ENCODE assay signal across 24 cellular contexts in the genomic region with DNA sequence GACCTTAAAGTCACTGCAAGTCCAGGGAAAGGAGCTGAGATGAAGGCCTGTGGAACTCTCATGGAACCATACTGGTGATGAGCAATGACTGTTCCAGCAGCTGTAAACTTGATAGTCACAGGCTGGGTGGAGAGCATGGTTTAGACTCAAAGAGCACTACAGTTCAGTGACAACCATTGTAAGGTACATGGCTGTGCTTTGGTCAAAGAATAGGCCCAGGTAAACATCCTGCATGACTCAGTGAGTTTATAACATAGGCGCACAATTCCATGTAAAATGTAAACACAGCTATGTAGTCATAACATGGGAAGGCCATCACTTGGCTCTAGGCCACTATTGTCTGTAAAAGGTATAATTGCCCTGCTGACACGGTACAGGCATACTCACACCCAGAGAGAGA.
DNase-seq lines count a peak whose midpoint lies in the region; ATAC-seq, FAIRE-seq and TF ChIP-seq lines count a peak whose summit lies in the region.
"Had no signal": no experiment of that assay in that cellular context is flagged by ENCODE, and none has a peak within 500 bp of the region (broad histone marks: within the 10 kb centered on the region; RNA-seq: fewer than 3 reads in every experiment).

No MANE protein-coding gene starts in this region.

- CTCF ChIA-PET in HepG2 (lab: Yijun Ruan, JAX; ENCODE audit: low intra/inter-chr PET ratio, low total read pairs): no interaction called here

- TF ChIP-seq EP300 in HepG2 (IDR thresholded peaks at IDR 0.05; ENCODE audit: low read depth in 2 of 2, low read length in 2 of 2) (no peak), HepG2 (CRISPR knock-in tag; IDR thresholded peaks at IDR 0.05; ENCODE audit: borderline replicate concordance) (no peak)

- no peak overlapping the region for H3K4me3 Mint-ChIP-seq in stimulated activated naive B cell treated with anti-CD40 and anti-IgM and Interleukin-4, amounts not matched to agents 10 μg/mL and 1 μg/mL and 100 μg/mL, for 72 hours
- H3K4me3 Mint-ChIP-seq: CD4-positive, alpha-beta T cell; H9; IgD-negative memory B cell had no signal

- FAIRE-seq in HepG2 (lab: Jason Lieb, UNC) (no peak), urothelium cell line (lab: Jason Lieb, UNC) (peak; percentile 81)
- FAIRE-seq: A204.1, GM12892, GM18507, HTR-8/SVneo had no signal

- no peak for TF ChIP-seq RAD21 in HepG2 (CRISPR knock-in tag; IDR thresholded peaks at IDR 0.05)

- POLR2A ChIA-PET in HepG2 (lab: Yijun Ruan, JAX): no interaction called here

- no peaks in the 10 kb centered on the region for H3K9me3 Mint-ChIP-seq in stimulated activated naive B cell treated with anti-CD40 and anti-IgM and Interleukin-4, amounts not matched to agents 10 μg/mL and 1 μg/mL and 100 μg/mL, for 72 hours
- H3K9me3 Mint-ChIP-seq: CD4-positive, alpha-beta T cell; H9; IgD-negative memory B cell had no signal

- H3K27ac ChIP-seq in HepG2 (ENCODE audit: extremely low read length, insufficient read depth, low read length) (no peak overlapping the region), right lobe of liver (no peak overlapping the region), SU-DHL-6 (ENCODE audit: low read depth, low read length) (no peak overlapping the region)
- H3K27ac ChIP-seq: C4-2B, HL-60 had no signal

- H3K36me3 ChIP-seq in HepG2 (replicated peaks in 1 of 2; ENCODE audit: control insufficient read depth in 1 of 2, insufficient read depth in 2 of 2, low read length in 2 of 2) (no peaks in the 10 kb centered on the region), right lobe of liver (no peaks in the 10 kb centered on the region), SU-DHL-6 (ENCODE audit: low read length) (no peaks in the 10 kb centered on the region)

- no peaks in the 10 kb centered on the region for H3K9me2 ChIP-seq in SU-DHL-6 (replicated peaks; ENCODE audit: insufficient read depth, low read length)

- no peak overlapping the region for H3K9ac ChIP-seq in HepG2 (ENCODE audit: insufficient read depth, low read depth, low read length)
- no peak overlapping the region for H3K9ac ChIP-seq in SU-DHL-6 (ENCODE audit: low read length)

- in situ Hi-C loops in HepG2 (cut with HindIII; ENCODE audit: extremely low pct_ligation_motif_present, low pct_unique_long_range_greater_than_20kb): no loop called here

- no peak overlapping the region for H3K4me3 ChIP-seq in HepG2 (replicated peaks in 1 of 3; ENCODE audit: insufficient read depth in 1 of 3, low read depth in 2 of 3, low read length in 3 of 3)
- no peak overlapping the region for H3K4me3 ChIP-seq in right lobe of liver
- no peak overlapping the region for H3K4me3 ChIP-seq in SU-DHL-6 (ENCODE audit: insufficient read depth, low read length, poor library complexity, severe bottlenecking)

- TF ChIP-seq POLR2A in HepG2 (IDR thresholded peaks at IDR 0.05; ENCODE audit: insufficient read depth in 1 of 2, low read depth in 2 of 2, low read length in 2 of 2) (no peak), right lobe of liver (IDR thresholded peaks at IDR 0.05) (no peak)

- H4K20me1 ChIP-seq in HepG2 (ENCODE audit: insufficient read depth, low read length): no peaks in the 10 kb centered on the region
- no peaks in the 10 kb centered on the region for H4K20me1 ChIP-seq in SU-DHL-6 (ENCODE audit: low read depth, low read length)

- H3K36me3 Mint-ChIP-seq in stimulated activated naive B cell treated with anti-CD40 and anti-IgM and Interleukin-4, amounts not matched to agents 10 μg/mL and 1 μg/mL and 100 μg/mL, for 72 hours: no peaks in the 10 kb centered on the region
- H3K36me3 Mint-ChIP-seq: IgD-negative memory B cell had no signal

- DNase-seq in HepG2 (ENCODE audit: low spot score): peak; percentile 0
- no peak for DNase-seq in right lobe of liver
- DNase-seq in DMS53 treated with DMSO at 0.1 percent for 48 hours (lab: John Stamatoyannopoulos, UW; ENCODE audit: unreplicated experiment): peak; percentile 83
- DNase-seq in urothelium cell line (ENCODE audit: low spot score): no peak
- no peak for DNase-seq in stimulated activated naive B cell treated with anti-CD40 and anti-IgM and Interleukin-4, amounts not matched to agents 10 μg/mL and 1 μg/mL and 100 μg/mL, for 72 hours
- DNase-seq: ACHN; AML-193; CD4-positive, alpha-beta T cell; DMS79; GDM1; GOT3; H9; Kasumi-1; KBM-7 had no signal

- H3K27me3 ChIP-seq in HepG2 (ENCODE audit: control insufficient read depth in 1 of 2, insufficient read depth in 2 of 2, low read length in 2 of 2) (no peaks in the 10 kb centered on the region), right lobe of liver (no peaks in the 10 kb centered on the region), SU-DHL-6 (ENCODE audit: low read length) (no peaks in the 10 kb centered on the region)

- BruUV-seq in HepG2 (replicated peaks; lab: Mats Ljungman, UMichigan): no TSS peak

- H2AFZ ChIP-seq in HepG2 (ENCODE audit: low read length) (no peak overlapping the region), SU-DHL-6 (ENCODE audit: low read depth, low read length, severe bottlenecking) (peak overlapping the region; percentile 49)

- H3K4me2 ChIP-seq in HepG2 (ENCODE audit: low read depth, low read length) (no peak overlapping the region), SU-DHL-6 (ENCODE audit: low read depth, low read length, poor library complexity, severe bottlenecking) (no peak overlapping the region)

- H3K4me1 ChIP-seq in HepG2 (ENCODE audit: insufficient read depth, low read length): no peaks in the 10 kb centered on the region
- no peaks in the 10 kb centered on the region for H3K4me1 ChIP-seq in right lobe of liver

- WGBS in HepG2 (ENCODE audit: low lambda C conversion rate): 17% methylated on average over 2 of the region's 2 CpGs
- WGBS in right lobe of liver (ENCODE audit: insufficient coverage, low coverage, low lambda C conversion rate, missing lambda C conversion rate): 71% methylated on average over 2 of the region's 2 CpGs

- H3K27me3 Mint-ChIP-seq in stimulated activated naive B cell treated with anti-CD40 and anti-IgM and Interleukin-4, amounts not matched to agents 10 μg/mL and 1 μg/mL and 100 μg/mL, for 72 hours: no peaks in the 10 kb centered on the region
- H3K27me3 Mint-ChIP-seq: CD4-positive, alpha-beta T cell; IgD-negative memory B cell had no signal

- H3K9me3 ChIP-seq in HepG2 (ENCODE audit: low read length): no peaks in the 10 kb centered on the region
- H3K9me3 ChIP-seq in right lobe of liver: no peaks in the 10 kb centered on the region
- H3K9me3 ChIP-seq in SU-DHL-6 (ENCODE audit: insufficient read depth, low read length): no peaks in the 10 kb centered on the region

- H3K27ac Mint-ChIP-seq in stimulated activated naive B cell treated with anti-CD40 and anti-IgM and Interleukin-4, amounts not matched to agents 10 μg/mL and 1 μg/mL and 100 μg/mL, for 72 hours: no peak overlapping the region
- H3K27ac Mint-ChIP-seq: CD4-positive, alpha-beta T cell; H9; IgD-negative memory B cell had no signal

- H3K79me2 ChIP-seq in HepG2 (ENCODE audit: insufficient read depth, low read length) (no peaks in the 10 kb centered on the region), SU-DHL-6 (ENCODE audit: insufficient read depth, low read length) (no peaks in the 10 kb centered on the region)

- H3K4me1 Mint-ChIP-seq in stimulated activated naive B cell treated with anti-CD40 and anti-IgM and Interleukin-4, amounts not matched to agents 10 μg/mL and 1 μg/mL and 100 μg/mL, for 72 hours: no peaks in the 10 kb centered on the region
- H3K4me1 Mint-ChIP-seq: H9, IgD-negative memory B cell had no signal

- TF ChIP-seq CTCF in HepG2 (CRISPR knock-in tag; IDR thresholded peaks at IDR 0.05) (no peak), right lobe of liver (IDR thresholded peaks at IDR 0.05) (no peak), SU-DHL-6 (IDR thresholded peaks at IDR 0.05; ENCODE audit: insufficient read depth, low read length, poor library complexity, severe bottlenecking) (no peak)

- H3F3A ChIP-seq in SU-DHL-6 (ENCODE audit: insufficient read depth): no peaks in the 10 kb centered on the region

- intact Hi-C loops in HepG2 (cut with micrococcal nuclease; ENCODE audit: unreplicated experiment): loop anchor here (1.0 kb wide), 1 partner anchor 47 kb away; no protein-coding TSS in a partner anchor
- intact Hi-C loops in right lobe of liver (cut with DNase I): no loop called here

- ATAC-seq in HepG2 (peak; percentile 27; the same call in 1 of the 3 replicates), right lobe of liver (no peak), SK-N-SH treated with all-trans-retinoic acid at 6 μM for 48 hours (no peak), HG02763 (IDR thresholded peaks at IDR 0.05; ENCODE audit: unreplicated experiment) (no peak)
- no peak for ATAC-seq in stimulated activated naive B cell treated with anti-CD40 and anti-IgM and Interleukin-4, amounts not matched to agents 10 μg/mL and 1 μg/mL and 100 μg/mL, for 72 hours (replicated peaks)

TF ChIP-seq in HepG2, 621 proteins besides CTCF, POLR2A, EP300 and RAD21:
- no peak for TF ChIP-seq KDM5A (IDR thresholded peaks at IDR 0.05; ENCODE audit: borderline replicate concordance, low read length)
- 0 out of 2 replicates have a peak, but pooled peaks have one; percentile 57 for TF ChIP-seq ZSCAN31 (CRISPR knock-in tag; IDR thresholded peaks at IDR 0.05; ENCODE audit: low read depth)
- TF ChIP-seq JUN (CRISPR knock-in tag; IDR thresholded peaks at IDR 0.05): no peak

TF ChIP-seq in SK-N-SH treated with all-trans-retinoic acid at 6 μM for 48 hours, 23 proteins besides CTCF, POLR2A, EP300 and RAD21:
- no peak for TF ChIP-seq ZC3H10 (CRISPR knock-in tag; IDR thresholded peaks at IDR 0.05)

Comparison
In these comparisons a context has a peak if more than half of its experiments do, and no peak if none do; other contexts are left out.
1. DNase-seq: peak in HepG2 (single experiment) and DMS53 treated with DMSO at 0.1 percent for 48 hours (single experiment); none in right lobe of liver (0 of 3), urothelium cell line (single experiment) and stimulated activated naive B cell treated with anti-CD40 and anti-IgM and Interleukin-4, amounts not matched to agents 10 μg/mL and 1 μg/mL and 100 μg/mL, for 72 hours (single experiment).